In genomic region chr1:93061895-93062792, GRCh38 we compare ENCODE assay signal across 8 cellular contexts. TPM values are rescaled to one million over a fixed set of nuclear protein-coding genes. Genes with fewer than 3 reads are reported as not detected.
DNase-seq lines count a peak whose midpoint lies in the region; ATAC-seq and TF ChIP-seq lines count a peak whose summit lies in the region.

No MANE protein-coding gene starts in this region.

- H3K4me3 ChIP-seq in heart left ventricle, result no peak overlapping the region

- no peaks in the 10 kb centered on the region for H3K36me3 ChIP-seq in heart left ventricle

- peaks cover 0 to 4% (median 0%) of the 10 kb centered on the region in 9 donors for H3K27me3 ChIP-seq in heart left ventricle

- 52 to 68% (median 66%) methylated on average over 3 of the region's 3 CpGs for WGBS in heart left ventricle, 4 donors

- no peak overlapping the region for H3K27ac ChIP-seq in heart left ventricle

- no peaks in the 10 kb centered on the region for H3K9me3 ChIP-seq in heart left ventricle

- ATAC-seq in heart left ventricle (peak in 2 of 4 donors; percentile 49 to 57), Right ventricle myocardium inferior (no peak), HG02885 (IDR thresholded peaks at IDR 0.05; ENCODE audit: poor library complexity, unreplicated experiment) (peak; percentile 84)

- no peaks in the 10 kb centered on the region for H3K4me1 ChIP-seq in heart left ventricle

- TF ChIP-seq CTCF in heart left ventricle (IDR thresholded peaks at IDR 0.05), result peak in 11 of 12 donors; percentile 24 to 56 (median 47)

- DNase-seq in heart left ventricle (no peak), Right ventricle myocardium inferior (ENCODE audit: missing footprints) (no peak), NOMO-1 treated with DMSO at 0.1 percent for 48 hours (lab: John Stamatoyannopoulos, UW; ENCODE audit: unreplicated experiment) (peak; percentile 63), iPS DF 19.7 (ENCODE audit: low read depth, low spot score) (peak; percentile 17), NCI-H2081 treated with DMSO at 0.1 percent for 48 hours (lab: John Stamatoyannopoulos, UW) (no peak)
- peak; percentile 74 for DNase-seq in activated effector memory CD4-positive, alpha-beta T cell treated with anti-CD3 and anti-CD28 coated beads, Interleukin-2, amount 50 U/mL, for 16 hours
- DNase-seq in stimulated activated CD8-positive, alpha-beta memory T cell treated with anti-CD3 and anti-CD28 coated beads, Interleukin-4, amount 100 ng/mL, for 48 hours, result peak; percentile 43

- TF ChIP-seq POLR2A in heart left ventricle (IDR thresholded peaks at IDR 0.05), result no peak

- intact Hi-C loops in heart left ventricle (cut with DNase I), result loop anchor here in 3 of 10 donors (2.0 to 10.0 kb wide), 4 partner anchors 40 to 207 kb away; no protein-coding TSS in a partner anchor
- intact Hi-C loops in Right ventricle myocardium inferior (cut with DNase I), result loop anchor here (5.0 to 10.0 kb wide), 2 partner anchors 40 to 207 kb away; no protein-coding TSS in a partner anchor

RNA-seq across cellular contexts. Expression of gene MTF2, which starts 16.9 kb away (rescaled TPM):
- total RNA-seq in heart left ventricle (10 to 100 TPM in 2 of 9 donors, 1 to 10 TPM in 7; 4.8 to 11.4 (median 8.0) TPM), Right ventricle myocardium inferior (7.1 TPM)
- 1 to 10 TPM; 5.7 to 5.9 TPM for polyA plus RNA-seq in heart left ventricle

Comparison
In these comparisons a context has a peak if more than half of its experiments do, and no peak if none do; other contexts are left out.
1. DNase-seq: peak in NOMO-1 treated with DMSO at 0.1 percent for 48 hours (single experiment), activated effector memory CD4-positive, alpha-beta T cell treated with anti-CD3 and anti-CD28 coated beads, Interleukin-2, amount 50 U/mL, for 16 hours (single experiment), iPS DF 19.7 (single experiment) and stimulated activated CD8-positive, alpha-beta memory T cell treated with anti-CD3 and anti-CD28 coated beads, Interleukin-4, amount 100 ng/mL, for 48 hours (single experiment); none in heart left ventricle (0 of 5), Right ventricle myocardium inferior (single experiment) and NCI-H2081 treated with DMSO at 0.1 percent for 48 hours (single experiment).